8 cellular contexts compared by ENCODE assay signal in the genomic region with DNA sequence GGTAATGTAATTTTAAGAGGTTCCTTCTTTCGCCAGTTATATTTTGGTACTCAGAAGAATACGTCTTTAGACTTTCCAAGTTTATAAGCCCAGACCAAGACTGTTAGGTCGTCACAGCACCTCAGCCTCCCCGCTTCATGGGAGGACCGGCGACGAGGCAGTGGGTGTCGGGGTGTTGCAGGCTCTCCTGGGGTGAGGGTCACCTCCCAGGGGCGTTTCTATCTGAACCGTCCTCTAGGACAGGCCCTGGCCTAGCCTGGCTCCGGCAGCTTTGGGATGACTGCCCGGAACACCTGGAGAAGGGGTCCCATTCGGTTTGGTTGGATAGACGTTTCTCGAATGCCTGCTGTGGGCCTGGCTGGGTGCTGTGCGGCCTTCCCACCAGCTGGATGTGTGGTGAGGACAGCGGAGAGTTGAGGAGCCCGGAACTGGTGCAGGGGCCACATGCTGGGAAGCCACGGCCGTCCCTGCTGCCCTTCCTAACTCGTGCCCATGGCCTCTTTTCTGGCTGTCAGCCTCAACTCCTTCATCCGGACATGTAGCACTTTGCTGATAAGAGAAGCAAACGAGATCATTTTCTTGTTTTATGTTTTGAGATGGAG. TPM values are rescaled to one million over a fixed set of nuclear protein-coding genes. Genes with fewer than 3 reads are reported as not detected.
A peak's percentile ranks its signal among the peaks of the same experiment; 100 is the strongest.
DNase-seq lines count a peak whose midpoint lies in the region; ATAC-seq and TF ChIP-seq lines count a peak whose summit lies in the region.

No MANE protein-coding gene starts in this region.

- peak overlapping the region; percentile 80 to 88 (median 85) for H3K4me3 Mint-ChIP-seq in CD4-positive, alpha-beta memory T cell
- peak overlapping the region; percentile 92 for H3K4me3 Mint-ChIP-seq in endothelial cell (ENCODE audit: unreplicated experiment)

- CTCF ChIA-PET in CD4-positive, alpha-beta memory T cell (lab: Charles Lee; ENCODE audit: partially characterized antibody): no interaction called here

- H2AFZ ChIP-seq in OCI-LY3 (ENCODE audit: low read depth, low read length) (no peak overlapping the region), neuronal stem cell (ENCODE audit: low read length) (no peak overlapping the region)

- H3K9me3 ChIP-seq in CD4-positive, alpha-beta memory T cell (ENCODE audit: control insufficient read depth in 1 of 2, low read length in 2 of 2): no peaks in the 10 kb centered on the region
- H3K9me3 ChIP-seq in OCI-LY3 (ENCODE audit: insufficient read depth, low read length) (no peaks in the 10 kb centered on the region), neuronal stem cell (replicated peaks in 1 of 2; ENCODE audit: control insufficient read depth in 2 of 2, insufficient read depth in 1 of 2, low read depth in 1 of 2, low read length in 2 of 2) (no peaks in the 10 kb centered on the region)

- WGBS in neuronal stem cell (ENCODE audit: extremely low coverage in 2 of 2, insufficient read length in 2 of 2, insufficient replicate concordance in 1 of 2), 2 donors: no CpG with 5 or more reads among the region's 23 CpGs

- H3K14ac ChIP-seq in neuronal stem cell (ENCODE audit: low read length): no peak overlapping the region

- peaks cover 0 to 5% of the 10 kb centered on the region in 2 donors for H3K27me3 Mint-ChIP-seq in CD4-positive, alpha-beta memory T cell
- H3K27me3 Mint-ChIP-seq in endothelial cell (ENCODE audit: unreplicated experiment): peaks cover 7% of the 10 kb centered on the region

- H3K79me1 ChIP-seq in neuronal stem cell (ENCODE audit: low read depth, low read length): peaks cover 25% of the 10 kb centered on the region

- peak overlapping the region; percentile 33 for H2BK5ac ChIP-seq in neuronal stem cell (ENCODE audit: low read length)

- no peak overlapping the region for H2BK12ac ChIP-seq in neuronal stem cell (ENCODE audit: low read length)

- H3K27ac ChIP-seq in CD4-positive, alpha-beta memory T cell (ENCODE audit: low read depth, low read length): peak overlapping the region; percentile 52
- H3K27ac ChIP-seq in OCI-LY3 (ENCODE audit: low read length) (peak overlapping the region; percentile 24; the same call in 1 of the 2 replicates), neuronal stem cell (replicated peaks; ENCODE audit: low read length) (no peak overlapping the region)

- H3K9ac ChIP-seq in OCI-LY3 (ENCODE audit: low read length): peak overlapping the region; percentile 76
- H3K9ac ChIP-seq in neuronal stem cell (ENCODE audit: low read depth, low read length, poor library complexity): peak overlapping the region; percentile 80

- peak overlapping the region; percentile 16 for H3K23ac ChIP-seq in neuronal stem cell (ENCODE audit: low read depth, low read length, poor library complexity)

- H2BK15ac ChIP-seq in neuronal stem cell (ENCODE audit: low read length): no peak overlapping the region

- H3K27ac Mint-ChIP-seq in CD4-positive, alpha-beta memory T cell: peak overlapping the region; percentile 69 to 94 (median 85)
- H3K27ac Mint-ChIP-seq in endothelial cell (ENCODE audit: unreplicated experiment): peak overlapping the region; percentile 42

- peaks cover 51% of the 10 kb centered on the region for H3K79me2 ChIP-seq in OCI-LY3 (ENCODE audit: low read length)

- no peak overlapping the region for H4K8ac ChIP-seq in neuronal stem cell (ENCODE audit: low read depth, low read length)

- POLR2A ChIA-PET in CD4-positive, alpha-beta memory T cell (lab: Charles Lee; ENCODE audit: partially characterized antibody): interaction anchor here (2.1 kb wide), 1 partner anchor 173 kb away, joined by 10 read pairs; the partner anchor contains the start of gene TAF4

- intact Hi-C loops in CD4-positive, alpha-beta memory T cell (cut with micrococcal nuclease): loop anchor here (5.0 kb wide), 1 partner anchor 172 kb away; the partner anchor contains the start of gene TAF4

- no peak overlapping the region for H4K91ac ChIP-seq in neuronal stem cell (ENCODE audit: low read depth, low read length, poor library complexity)

- TF ChIP-seq CTCF in OCI-LY3 (IDR thresholded peaks at IDR 0.05; ENCODE audit: low read depth, low read length): no peak
- TF ChIP-seq CTCF in endothelial cell (IDR thresholded peaks at IDR 0.05; ENCODE audit: unreplicated experiment): no peak

- no peak for ATAC-seq in HG02840 (IDR thresholded peaks at IDR 0.05; ENCODE audit: low FRiP score, unreplicated experiment)

- H3K18ac ChIP-seq in neuronal stem cell (ENCODE audit: low read length): no peak overlapping the region

- no peak for DNase-seq in CD4-positive, alpha-beta memory T cell
- no peak for DNase-seq in endothelial cell (ENCODE audit: low spot score)
- DNase-seq in neuronal stem cell (ENCODE audit: low spot score): no peak
- DNase-seq in hypothalamus (lab: John Stamatoyannopoulos, UW): no peak
- no peak for DNase-seq in NCI-H446 treated with DMSO at 0.1 percent for 48 hours (lab: John Stamatoyannopoulos, UW)
- DNase-seq in NCI-H2196 treated with DMSO at 0.1 percent for 48 hours (lab: John Stamatoyannopoulos, UW; ENCODE audit: unreplicated experiment): no peak

- H3K4me3 ChIP-seq in CD4-positive, alpha-beta memory T cell (ENCODE audit: low read length in 2 of 2): peak overlapping the region; percentile 62 to 65
- peak overlapping the region; percentile 88 for H3K4me3 ChIP-seq in OCI-LY3 (ENCODE audit: low read length)
- H3K4me3 ChIP-seq in neuronal stem cell (ENCODE audit: low read length in 2 of 2): peak overlapping the region; percentile 41 to 94

- peaks cover 27 to 54% (median 41%) of the 10 kb centered on the region in 4 donors for H3K4me1 Mint-ChIP-seq in CD4-positive, alpha-beta memory T cell
- H3K4me1 Mint-ChIP-seq in endothelial cell (ENCODE audit: unreplicated experiment): no peaks in the 10 kb centered on the region

- H3K4me1 ChIP-seq in CD4-positive, alpha-beta memory T cell (ENCODE audit: insufficient read depth, low read length): peaks cover 38% of the 10 kb centered on the region
- H3K4me1 ChIP-seq in OCI-LY3 (ENCODE audit: low read length): peaks cover 10% of the 10 kb centered on the region
- peaks cover 33 to 37% of the 10 kb centered on the region in 2 donors for H3K4me1 ChIP-seq in neuronal stem cell (ENCODE audit: control insufficient read depth in 2 of 2, insufficient read depth in 1 of 2, low read depth in 1 of 2, low read length in 2 of 2)

- H2BK120ac ChIP-seq in neuronal stem cell (ENCODE audit: low read depth, low read length): no peak overlapping the region

- no peaks in the 10 kb centered on the region for H3K27me3 ChIP-seq in CD4-positive, alpha-beta memory T cell (ENCODE audit: insufficient read depth, low read length)
- H3K27me3 ChIP-seq in OCI-LY3 (ENCODE audit: low read depth, low read length): no peaks in the 10 kb centered on the region
- H3K27me3 ChIP-seq in neuronal stem cell (ENCODE audit: control insufficient read depth in 3 of 3, insufficient read depth in 3 of 3, low read depth in 1 of 3, low read length in 3 of 3): no peaks in the 10 kb centered on the region

- no peak overlapping the region for H3K4ac ChIP-seq in neuronal stem cell (ENCODE audit: low read length)

- peaks cover 37% of the 10 kb centered on the region; the same call in 1 of the 2 replicates for H4K20me1 ChIP-seq in OCI-LY3 (ENCODE audit: insufficient read depth, low read length)

- peaks cover 7% of the 10 kb centered on the region for H3K36me3 ChIP-seq in CD4-positive, alpha-beta memory T cell (ENCODE audit: insufficient read depth, low read length)
- H3K36me3 ChIP-seq in OCI-LY3 (replicated peaks; ENCODE audit: low read depth, low read length): peaks cover 4% of the 10 kb centered on the region
- peaks cover 6 to 31% of the 10 kb centered on the region in 2 donors for H3K36me3 ChIP-seq in neuronal stem cell (replicated peaks in 1 of 2; ENCODE audit: control insufficient read depth in 2 of 2, insufficient read depth in 2 of 2, low read length in 2 of 2)

- H2AK5ac ChIP-seq in neuronal stem cell (ENCODE audit: low read depth, low read length): no peak overlapping the region

- H3K36me3 Mint-ChIP-seq in CD4-positive, alpha-beta memory T cell: peaks cover 13 to 16% of the 10 kb centered on the region in 2 donors
- H3K36me3 Mint-ChIP-seq in endothelial cell (ENCODE audit: low read depth, unreplicated experiment): no peaks in the 10 kb centered on the region

- H3K4me2 ChIP-seq in OCI-LY3 (ENCODE audit: low read length): peak overlapping the region; percentile 83
- H3K4me2 ChIP-seq in neuronal stem cell (ENCODE audit: insufficient read depth, low read length, poor library complexity, severe bottlenecking): peak overlapping the region; percentile 63

- no peaks in the 10 kb centered on the region for H3K9me3 Mint-ChIP-seq in CD4-positive, alpha-beta memory T cell
- H3K9me3 Mint-ChIP-seq in endothelial cell (ENCODE audit: unreplicated experiment): no peaks in the 10 kb centered on the region

RNA-seq across cellular contexts. Expression of gene OSBPL2, which starts 1.1 kb away (rescaled TPM):
- total RNA-seq in CD4-positive, alpha-beta memory T cell: 10 to 100 TPM; 76.2 to 84.4 TPM
- 10 to 100 TPM; 14.8 to 22.0 TPM for polyA plus RNA-seq in CD4-positive, alpha-beta memory T cell
- total RNA-seq in endothelial cell (ENCODE audit: unreplicated experiment): 39.5 TPM
- 23.2 TPM for polyA plus RNA-seq in neuronal stem cell (2013, experiment 1 of 2)
- polyA plus RNA-seq in neuronal stem cell (2013, experiment 2 of 2): 23.6 TPM

RNA-seq across cellular contexts. Expression of gene HRH3, which starts 19.3 kb away (rescaled TPM):
- total RNA-seq in CD4-positive, alpha-beta memory T cell: not detected
- not detected for polyA plus RNA-seq in CD4-positive, alpha-beta memory T cell
- not detected for total RNA-seq in endothelial cell (ENCODE audit: unreplicated experiment)
- polyA plus RNA-seq in neuronal stem cell (2013, experiment 1 of 2): 1.4 TPM
- polyA plus RNA-seq in neuronal stem cell (2013, experiment 2 of 2): 1.4 TPM

RNA-seq across cellular contexts. Expression of gene MTG2, which starts 56.6 kb away (rescaled TPM):
- total RNA-seq in CD4-positive, alpha-beta memory T cell: 10 to 100 TPM; 48.5 to 50.7 TPM
- polyA plus RNA-seq in CD4-positive, alpha-beta memory T cell: 10 to 100 TPM; 15.9 to 23.9 TPM
- total RNA-seq in endothelial cell (ENCODE audit: unreplicated experiment): 20.2 TPM
- 24.2 TPM for polyA plus RNA-seq in neuronal stem cell (2013, experiment 1 of 2)
- 25.1 TPM for polyA plus RNA-seq in neuronal stem cell (2013, experiment 2 of 2)
